1 cellular context compared by ENCODE assay signal in genomic region chr12:6334940-6335450, GRCh38.
TF ChIP-seq lines count a peak whose summit lies in the region.

No MANE protein-coding gene starts in this region.

TF ChIP-seq in HepG2, 621 proteins besides CTCF, POLR2A, EP300 and RAD21 (continued from another document and continues in another):
- no peak for TF ChIP-seq HNRNPK (IDR thresholded peaks at IDR 0.05; ENCODE audit: low read depth, low read length, poor library complexity, severe bottlenecking)
- TF ChIP-seq KAT8 (CRISPR knock-in tag; IDR thresholded peaks at IDR 0.05) = no peak
- no peak for TF ChIP-seq DMAP1 (CRISPR knock-in tag; IDR thresholded peaks at IDR 0.05)
- TF ChIP-seq PHB2 (IDR thresholded peaks at IDR 0.05; ENCODE audit: partially characterized antibody) = no peak
- no peak for TF ChIP-seq ZNF782 (CRISPR knock-in tag; IDR thresholded peaks at IDR 0.05; ENCODE audit: borderline replicate concordance)
- TF ChIP-seq ZBTB49 (CRISPR knock-in tag; IDR thresholded peaks at IDR 0.05; ENCODE audit: borderline replicate concordance) = no peak
- no peak for TF ChIP-seq ZNF138 (CRISPR knock-in tag; IDR thresholded peaks at IDR 0.05; ENCODE audit: low read depth)
- peak; percentile 41; the same call in 1 of the 2 replicates for TF ChIP-seq TFAP4 (IDR thresholded peaks at IDR 0.05; ENCODE audit: borderline replicate concordance, low read depth)
- no peak for TF ChIP-seq GTF3A (CRISPR knock-in tag; conservative IDR thresholded peaks at IDR 0.05)
- no peak for TF ChIP-seq MNT (IDR thresholded peaks at IDR 0.05)
- no peak for TF ChIP-seq NFYB (CRISPR knock-in tag; IDR thresholded peaks at IDR 0.05)
- TF ChIP-seq TCF7L2 (IDR thresholded peaks at IDR 0.05; ENCODE audit: low read depth, low read length) = no peak
- TF ChIP-seq GPBP1L1 (CRISPR knock-in tag; IDR thresholded peaks at IDR 0.05) = no peak
- no peak for TF ChIP-seq SIX1 (CRISPR knock-in tag; IDR thresholded peaks at IDR 0.05; ENCODE audit: borderline replicate concordance)
- TF ChIP-seq SCMH1 (CRISPR knock-in tag; IDR thresholded peaks at IDR 0.05; ENCODE audit: borderline replicate concordance) = no peak
- TF ChIP-seq ZNF251 (CRISPR knock-in tag; IDR thresholded peaks at IDR 0.05) = no peak
- TF ChIP-seq TARDBP (CRISPR knock-in tag; IDR thresholded peaks at IDR 0.05) = no peak
- TF ChIP-seq MZF1 (CRISPR knock-in tag; IDR thresholded peaks at IDR 0.05; ENCODE audit: borderline replicate concordance) = no peak
- no peak for TF ChIP-seq ZNF275 (CRISPR knock-in tag; IDR thresholded peaks at IDR 0.05; ENCODE audit: borderline replicate concordance)
- 0 out of 2 replicates have a peak, but pooled peaks have one; percentile 27 for TF ChIP-seq TOPORS (CRISPR knock-in tag; IDR thresholded peaks at IDR 0.05)
- no peak for TF ChIP-seq MED8 (CRISPR knock-in tag; IDR thresholded peaks at IDR 0.05; ENCODE audit: insufficient replicate concordance)
- TF ChIP-seq MTF2 (CRISPR knock-in tag; IDR thresholded peaks at IDR 0.05; ENCODE audit: borderline replicate concordance) = no peak
- TF ChIP-seq CREB1 (IDR thresholded peaks at IDR 0.05) = no peak
- TF ChIP-seq CREB1 (CRISPR knock-in tag; IDR thresholded peaks at IDR 0.05) = no peak
- TF ChIP-seq KMT2A (CRISPR knock-in tag; IDR thresholded peaks at IDR 0.05) = no peak
- TF ChIP-seq EEA1 (CRISPR knock-in tag; IDR thresholded peaks at IDR 0.05; ENCODE audit: borderline replicate concordance) = 0 out of 2 replicates have a peak, but pooled peaks have one; percentile 16
- no peak for TF ChIP-seq XRCC5 (optimal IDR thresholded peaks at IDR 0.05; ENCODE audit: low read length)
- TF ChIP-seq PAXIP1 (CRISPR knock-in tag; conservative IDR thresholded peaks at IDR 0.05) = no peak
- no peak for TF ChIP-seq TEAD2 (CRISPR knock-in tag; IDR thresholded peaks at IDR 0.05)
- no peak for TF ChIP-seq HMGXB3 (CRISPR knock-in tag; IDR thresholded peaks at IDR 0.05; ENCODE audit: borderline replicate concordance)
- TF ChIP-seq ATF4 (CRISPR knock-in tag; IDR thresholded peaks at IDR 0.05) = peak in 1 of 2 experiments; percentile 78; a peak in 1 of 4 replicates
- no peak for TF ChIP-seq HIVEP1 (CRISPR knock-in tag; IDR thresholded peaks at IDR 0.05)
- TF ChIP-seq, protein P1, sequence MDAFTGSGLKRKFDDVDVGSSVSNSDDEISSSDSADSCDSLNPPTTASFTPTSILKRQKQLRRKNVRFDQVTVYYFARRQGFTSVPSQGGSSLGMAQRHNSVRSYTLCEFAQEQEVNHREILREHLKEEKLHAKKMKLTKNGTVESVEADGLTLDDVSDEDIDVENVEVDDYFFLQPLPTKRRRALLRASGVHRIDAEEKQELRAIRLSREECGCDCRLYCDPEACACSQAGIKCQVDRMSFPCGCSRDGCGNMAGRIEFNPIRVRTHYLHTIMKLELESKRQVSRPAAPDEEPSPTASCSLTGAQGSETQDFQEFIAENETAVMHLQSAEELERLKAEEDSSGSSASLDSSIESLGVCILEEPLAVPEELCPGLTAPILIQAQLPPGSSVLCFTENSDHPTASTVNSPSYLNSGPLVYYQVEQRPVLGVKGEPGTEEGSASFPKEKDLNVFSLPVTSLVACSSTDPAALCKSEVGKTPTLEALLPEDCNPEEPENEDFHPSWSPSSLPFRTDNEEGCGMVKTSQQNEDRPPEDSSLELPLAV (CRISPR knock-in tag; conservative IDR thresholded peaks at IDR 0.05; ENCODE audit: low read depth) = no peak
- TF ChIP-seq NR1H2 (CRISPR knock-in tag; IDR thresholded peaks at IDR 0.05; ENCODE audit: borderline replicate concordance, low read depth) = no peak
- TF ChIP-seq FOSL2 (CRISPR knock-in tag; IDR thresholded peaks at IDR 0.05) = 0 out of 2 replicates have a peak, but pooled peaks have one; percentile 4
- no peak for TF ChIP-seq ZBTB1 (CRISPR knock-in tag; IDR thresholded peaks at IDR 0.05; ENCODE audit: borderline replicate concordance)
- TF ChIP-seq ZNF816 (CRISPR knock-in tag; IDR thresholded peaks at IDR 0.05; ENCODE audit: borderline replicate concordance) = 0 out of 2 replicates have a peak, but pooled peaks have one; percentile 25
- no peak for TF ChIP-seq ZNF143 (CRISPR knock-in tag; IDR thresholded peaks at IDR 0.05)
- TF ChIP-seq GABPB1 (CRISPR knock-in tag; IDR thresholded peaks at IDR 0.05) = no peak
- TF ChIP-seq PLSCR1 (CRISPR knock-in tag; IDR thresholded peaks at IDR 0.05; ENCODE audit: borderline replicate concordance) = no peak
- TF ChIP-seq CCDC6 (CRISPR knock-in tag; IDR thresholded peaks at IDR 0.05) = peak; percentile 41; the same call in 1 of the 2 replicates
